Comparison of ENCODE assay signal across 8 cellular contexts in genomic region chr21:15826147-15826780, GRCh38.
A peak's percentile ranks its signal among the peaks of the same experiment; 100 is the strongest.
DNase-seq lines count a peak whose midpoint lies in the region; ATAC-seq and TF ChIP-seq lines count a peak whose summit lies in the region.

No MANE protein-coding gene starts in this region.

- ATAC-seq in HG03103 (IDR thresholded peaks at IDR 0.05; ENCODE audit: low read depth, unreplicated experiment) (peak; percentile 92), RWPE2 (ENCODE audit: low read depth) (peak; percentile 89)
- ATAC-seq in naive thymus-derived CD4-positive, alpha-beta T cell: peak; percentile 68

- H3K27ac Mint-ChIP-seq in naive thymus-derived CD4-positive, alpha-beta T cell: peak overlapping the region in 4 of 9 donors; percentile 1 to 56 (median 36)

- H3K27ac ChIP-seq in RWPE2 (ENCODE audit: poor library complexity, severe bottlenecking): no peak overlapping the region
- no peak overlapping the region for H3K27ac ChIP-seq in naive thymus-derived CD4-positive, alpha-beta T cell (ENCODE audit: low read depth, low read length)

- intact Hi-C loops in naive thymus-derived CD4-positive, alpha-beta T cell (cut with micrococcal nuclease): loop anchor here (1.0 to 5.0 kb wide), 11 partner anchors 34 to 1567 kb away; partner anchors contain the start of gene USP25 (in 1 of the 2)

- H3K4me1 Mint-ChIP-seq in naive thymus-derived CD4-positive, alpha-beta T cell: peaks cover 18 to 54% (median 47%) of the 10 kb centered on the region in 7 donors

- POLR2A ChIA-PET in BJ (lab: Charles Lee): no interaction called here
- POLR2A ChIA-PET in naive thymus-derived CD4-positive, alpha-beta T cell (lab: Charles Lee): interaction anchor here (1.1 to 1.2 kb wide), 2 partner anchors 93 to 98 kb away, joined by 3 to 4 read pairs; no protein-coding TSS in a partner anchor

- H3K4me3 ChIP-seq in BJ (ENCODE audit: low read depth, low read length): no peak overlapping the region
- H3K4me3 ChIP-seq in RWPE2 (ENCODE audit: severe bottlenecking): no peak overlapping the region
- no peak overlapping the region for H3K4me3 ChIP-seq in epithelial cell of esophagus (ENCODE audit: low read length)
- H3K4me3 ChIP-seq in naive thymus-derived CD4-positive, alpha-beta T cell (ENCODE audit: low read length): no peak overlapping the region

- no peak for DNase-seq in BJ (ENCODE audit: low read depth)
- DNase-seq in RWPE2 (ENCODE audit: low spot score): no peak
- DNase-seq in epithelial cell of esophagus (ENCODE audit: low read depth): peak; percentile 85
- DNase-seq in naive thymus-derived CD4-positive, alpha-beta T cell: peak in 7 of 9 donors; percentile 6 to 51 (median 31)
- DNase-seq in NCI-H146 treated with DMSO at 0.1 percent for 48 hours (lab: John Stamatoyannopoulos, UW; ENCODE audit: unreplicated experiment): no peak
- DNase-seq in NCI-H146 (lab: John Stamatoyannopoulos, UW): no peak

- H3K4me3 Mint-ChIP-seq in naive thymus-derived CD4-positive, alpha-beta T cell: peak overlapping the region in 2 of 10 donors; percentile 1 to 6

- TF ChIP-seq CTCF in BJ (IDR thresholded peaks at IDR 0.05; ENCODE audit: insufficient read depth, low read depth, low read length) (peak; percentile 47), GM12874 (IDR thresholded peaks at IDR 0.05; ENCODE audit: insufficient read depth, low read depth, low read length) (peak; percentile 48; the same call in 1 of the 2 replicates), RWPE2 (IDR thresholded peaks at IDR 0.05; ENCODE audit: poor library complexity, severe bottlenecking) (peak; percentile 86), epithelial cell of esophagus (IDR thresholded peaks at IDR 0.05; ENCODE audit: insufficient read depth, low read depth, low read length, missing control alignments) (peak; percentile 73)

- H3K9me3 Mint-ChIP-seq in naive thymus-derived CD4-positive, alpha-beta T cell: no peaks in the 10 kb centered on the region

- H3K36me3 ChIP-seq in BJ (ENCODE audit: control insufficient read depth, insufficient read depth, low read length): no peaks in the 10 kb centered on the region
- peaks cover 79% of the 10 kb centered on the region for H3K36me3 ChIP-seq in RWPE2 (ENCODE audit: low read depth)
- H3K36me3 ChIP-seq in naive thymus-derived CD4-positive, alpha-beta T cell (ENCODE audit: control insufficient read depth in 2 of 3, insufficient read depth in 3 of 3, low read length in 3 of 3): peaks cover 5 to 15% (median 5%) of the 10 kb centered on the region in 3 experiments

- H3K4me1 ChIP-seq in RWPE2 (ENCODE audit: insufficient read depth, poor library complexity, severe bottlenecking): no peaks in the 10 kb centered on the region
- H3K4me1 ChIP-seq in naive thymus-derived CD4-positive, alpha-beta T cell (ENCODE audit: control insufficient read depth in 2 of 2, insufficient read depth in 2 of 2, low read length in 2 of 2): peaks cover 18 to 21% of the 10 kb centered on the region in 2 donors

- H3K27me3 ChIP-seq in BJ (ENCODE audit: control insufficient read depth, insufficient read depth, low read length) (no peaks in the 10 kb centered on the region), RWPE2 (ENCODE audit: insufficient read depth, poor library complexity, severe bottlenecking) (peaks cover 3% of the 10 kb centered on the region)
- no peaks in the 10 kb centered on the region for H3K27me3 ChIP-seq in naive thymus-derived CD4-positive, alpha-beta T cell (ENCODE audit: control insufficient read depth in 2 of 2, insufficient read depth in 2 of 2, low read length in 2 of 2)

- no peaks in the 10 kb centered on the region for H3K27me3 Mint-ChIP-seq in naive thymus-derived CD4-positive, alpha-beta T cell

- H3K9me3 ChIP-seq in RWPE2 (ENCODE audit: severe bottlenecking): no peaks in the 10 kb centered on the region
- H3K9me3 ChIP-seq in naive thymus-derived CD4-positive, alpha-beta T cell (ENCODE audit: control insufficient read depth in 2 of 3, low read length in 3 of 3): no peaks in the 10 kb centered on the region

- CTCF ChIA-PET in BJ (lab: Yijun Ruan, JAX): interaction anchor here (0.7 kb wide), 1 partner anchor 32 kb away, joined by 3 read pairs; no protein-coding TSS in a partner anchor
- CTCF ChIA-PET in naive thymus-derived CD4-positive, alpha-beta T cell (lab: Charles Lee): interaction anchor here (0.6 to 1.6 kb wide), 3 partner anchors 9 to 151 kb away, joined by 3 to 5 read pairs (median 4); no protein-coding TSS in a partner anchor

- peaks cover 4 to 31% (median 19%) of the 10 kb centered on the region in 5 donors for H3K36me3 Mint-ChIP-seq in naive thymus-derived CD4-positive, alpha-beta T cell

Comparison
In these comparisons a context has a peak if more than half of its experiments do, and no peak if none do; other contexts are left out.
1. DNase-seq: peak in epithelial cell of esophagus (single experiment) and naive thymus-derived CD4-positive, alpha-beta T cell (7 of 9); none in BJ (single experiment), RWPE2 (single experiment), NCI-H146 treated with DMSO at 0.1 percent for 48 hours (single experiment) and NCI-H146 (single experiment).
2. Peak in every context shown above with its lines, with median percentiles within 50 percentile points of each other: CTCF ChIP-seq and ATAC-seq.